1 cellular context compared by ENCODE assay signal in genomic region chr15:90188914-90189748, GRCh38.
TF ChIP-seq lines count a peak whose summit lies in the region.

No MANE protein-coding gene starts in this region.

TF ChIP-seq in K562, 482 proteins besides CTCF, POLR2A, EP300 and RAD21 (continued from another document and continues in another):
- peak; percentile 90 for TF ChIP-seq ELF4 (CRISPR knock-in tag; IDR thresholded peaks at IDR 0.05)
- TF ChIP-seq ZNF232 (CRISPR knock-in tag; IDR thresholded peaks at IDR 0.05), result no peak
- peak; percentile 91 for TF ChIP-seq MTA1 (IDR thresholded peaks at IDR 0.05; ENCODE audit: borderline replicate concordance)
- TF ChIP-seq LARP7 (IDR thresholded peaks at IDR 0.05), result peak; percentile 88; the same call in 1 of the 2 replicates
- TF ChIP-seq ZNF639 (CRISPR knock-in tag; conservative IDR thresholded peaks at IDR 0.05 in 1 of 2, IDR thresholded peaks at IDR 0.05 in 1 of 2), result no peak
- TF ChIP-seq ELF1 (tag; IDR thresholded peaks at IDR 0.05), result peak; percentile 49; the same call in 1 of the 2 replicates
- no peak for TF ChIP-seq ZKSCAN1 (IDR thresholded peaks at IDR 0.05; ENCODE audit: low read depth, low read length)
- peak; percentile 56 for TF ChIP-seq ARHGAP35 (IDR thresholded peaks at IDR 0.05; ENCODE audit: partially characterized antibody)
- TF ChIP-seq, protein P1, sequence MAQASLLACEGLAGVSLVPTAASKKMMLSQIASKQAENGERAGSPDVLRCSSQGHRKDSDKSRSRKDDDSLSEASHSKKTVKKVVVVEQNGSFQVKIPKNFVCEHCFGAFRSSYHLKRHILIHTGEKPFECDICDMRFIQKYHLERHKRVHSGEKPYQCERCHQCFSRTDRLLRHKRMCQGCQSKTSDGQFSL (CRISPR knock-in tag; IDR thresholded peaks at IDR 0.05), result peak; percentile 91
- TF ChIP-seq, protein P1 (tag; IDR thresholded peaks at IDR 0.05), result peak in 1 of 2 experiments; percentile 57; a peak in 1 of 4 replicates
- TF ChIP-seq DNMT1 (IDR thresholded peaks at IDR 0.05), result 0 out of 2 replicates have a peak, but pooled peaks have one; percentile 87
- no peak for TF ChIP-seq THAP7 (CRISPR knock-in tag; IDR thresholded peaks at IDR 0.05)
- no peak for TF ChIP-seq ZNF707 (CRISPR knock-in tag; conservative IDR thresholded peaks at IDR 0.05)
- peak; percentile 45 to 55; a peak in 2 of 4 replicates for TF ChIP-seq TRIM24 (IDR thresholded peaks at IDR 0.05)
- TF ChIP-seq TRIM28 (IDR thresholded peaks at IDR 0.05), result peak; percentile 30; the same call in 1 of the 2 replicates
- TF ChIP-seq ZNF778 (CRISPR knock-in tag; IDR thresholded peaks at IDR 0.05), result no peak
- TF ChIP-seq, protein P2, sequence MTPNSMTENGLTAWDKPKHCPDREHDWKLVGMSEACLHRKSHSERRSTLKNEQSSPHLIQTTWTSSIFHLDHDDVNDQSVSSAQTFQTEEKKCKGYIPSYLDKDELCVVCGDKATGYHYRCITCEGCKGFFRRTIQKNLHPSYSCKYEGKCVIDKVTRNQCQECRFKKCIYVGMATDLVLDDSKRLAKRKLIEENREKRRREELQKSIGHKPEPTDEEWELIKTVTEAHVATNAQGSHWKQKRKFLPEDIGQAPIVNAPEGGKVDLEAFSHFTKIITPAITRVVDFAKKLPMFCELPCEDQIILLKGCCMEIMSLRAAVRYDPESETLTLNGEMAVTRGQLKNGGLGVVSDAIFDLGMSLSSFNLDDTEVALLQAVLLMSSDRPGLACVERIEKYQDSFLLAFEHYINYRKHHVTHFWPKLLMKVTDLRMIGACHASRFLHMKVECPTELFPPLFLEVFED (CRISPR knock-in tag; conservative IDR thresholded peaks at IDR 0.05), result peak; percentile 79
- TF ChIP-seq ZBTB40 (IDR thresholded peaks at IDR 0.05), result peak; percentile 69; the same call in 1 of the 2 replicates
- no peak for TF ChIP-seq ZBTB40 (CRISPR knock-in tag; IDR thresholded peaks at IDR 0.05)
- peak; percentile 70; the same call in 1 of the 2 replicates for TF ChIP-seq ZNF24 (IDR thresholded peaks at IDR 0.05)
- TF ChIP-seq MTA2 (IDR thresholded peaks at IDR 0.05; ENCODE audit: low read depth), result peak; percentile 55
- 0 out of 2 replicates have a peak, but pooled peaks have one; percentile 21 for TF ChIP-seq HDAC2 (IDR thresholded peaks at IDR 0.05)
- peak; percentile 45; the same call in 1 of the 2 replicates for TF ChIP-seq SUPT5H (IDR thresholded peaks at IDR 0.05)
- no peak for TF ChIP-seq ZBED1 (IDR thresholded peaks at IDR 0.05)
- TF ChIP-seq, protein P3, sequence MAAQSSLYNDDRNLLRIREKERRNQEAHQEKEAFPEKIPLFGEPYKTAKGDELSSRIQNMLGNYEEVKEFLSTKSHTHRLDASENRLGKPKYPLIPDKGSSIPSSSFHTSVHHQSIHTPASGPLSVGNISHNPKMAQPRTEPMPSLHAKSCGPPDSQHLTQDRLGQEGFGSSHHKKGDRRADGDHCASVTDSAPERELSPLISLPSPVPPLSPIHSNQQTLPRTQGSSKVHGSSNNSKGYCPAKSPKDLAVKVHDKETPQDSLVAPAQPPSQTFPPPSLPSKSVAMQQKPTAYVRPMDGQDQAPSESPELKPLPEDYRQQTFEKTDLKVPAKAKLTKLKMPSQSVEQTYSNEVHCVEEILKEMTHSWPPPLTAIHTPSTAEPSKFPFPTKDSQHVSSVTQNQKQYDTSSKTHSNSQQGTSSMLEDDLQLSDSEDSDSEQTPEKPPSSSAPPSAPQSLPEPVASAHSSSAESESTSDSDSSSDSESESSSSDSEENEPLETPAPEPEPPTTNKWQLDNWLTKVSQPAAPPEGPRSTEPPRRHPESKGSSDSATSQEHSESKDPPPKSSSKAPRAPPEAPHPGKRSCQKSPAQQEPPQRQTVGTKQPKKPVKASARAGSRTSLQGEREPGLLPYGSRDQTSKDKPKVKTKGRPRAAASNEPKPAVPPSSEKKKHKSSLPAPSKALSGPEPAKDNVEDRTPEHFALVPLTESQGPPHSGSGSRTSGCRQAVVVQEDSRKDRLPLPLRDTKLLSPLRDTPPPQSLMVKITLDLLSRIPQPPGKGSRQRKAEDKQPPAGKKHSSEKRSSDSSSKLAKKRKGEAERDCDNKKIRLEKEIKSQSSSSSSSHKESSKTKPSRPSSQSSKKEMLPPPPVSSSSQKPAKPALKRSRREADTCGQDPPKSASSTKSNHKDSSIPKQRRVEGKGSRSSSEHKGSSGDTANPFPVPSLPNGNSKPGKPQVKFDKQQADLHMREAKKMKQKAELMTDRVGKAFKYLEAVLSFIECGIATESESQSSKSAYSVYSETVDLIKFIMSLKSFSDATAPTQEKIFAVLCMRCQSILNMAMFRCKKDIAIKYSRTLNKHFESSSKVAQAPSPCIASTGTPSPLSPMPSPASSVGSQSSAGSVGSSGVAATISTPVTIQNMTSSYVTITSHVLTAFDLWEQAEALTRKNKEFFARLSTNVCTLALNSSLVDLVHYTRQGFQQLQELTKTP (IDR thresholded peaks at IDR 0.05; ENCODE audit: low read depth in 1 of 2, partially characterized antibody in 2 of 2), result peak in 1 of 2 experiments; percentile 52
- TF ChIP-seq EHMT2 (IDR thresholded peaks at IDR 0.05), result peak; percentile 74
- 0 out of 2 replicates have a peak, but pooled peaks have one; percentile 58 for TF ChIP-seq NCOA1 (IDR thresholded peaks at IDR 0.05; ENCODE audit: low read depth)
- peak; percentile 41; the same call in 1 of the 2 replicates for TF ChIP-seq VEZF1 (CRISPR knock-in tag; IDR thresholded peaks at IDR 0.05)
- TF ChIP-seq FOXK2 (conservative IDR thresholded peaks at IDR 0.05 in 1 of 2, IDR thresholded peaks at IDR 0.05 in 1 of 2; ENCODE audit: low read depth in 2 of 2), result peak; percentile 52 to 54; a peak in 1 of 4 replicates
- peak; percentile 75; the same call in 1 of the 2 replicates for TF ChIP-seq ZC3H8 (IDR thresholded peaks at IDR 0.05)
- TF ChIP-seq HBP1 (CRISPR knock-in tag; IDR thresholded peaks at IDR 0.05), result peak; percentile 79; the same call in 1 of the 2 replicates
- TF ChIP-seq CEBPB (tag; IDR thresholded peaks at IDR 0.05), result peak; percentile 89
- TF ChIP-seq PHB2 (IDR thresholded peaks at IDR 0.05; ENCODE audit: low read depth), result peak; percentile 40; the same call in 1 of the 2 replicates
- TF ChIP-seq CTBP1 (IDR thresholded peaks at IDR 0.05; ENCODE audit: borderline replicate concordance), result 0 out of 2 replicates have a peak, but pooled peaks have one; percentile 31
- TF ChIP-seq FOXA3 (CRISPR knock-in tag; conservative IDR thresholded peaks at IDR 0.05 in 1 of 2, IDR thresholded peaks at IDR 0.05 in 1 of 2), result no peak
- TF ChIP-seq ZNF449 (CRISPR knock-in tag; IDR thresholded peaks at IDR 0.05), result no peak
